ENCODE assay signal across 24 cellular contexts in genomic region chr3:99918720-99919119, GRCh38.
DNase-seq lines count a peak whose midpoint lies in the region; ATAC-seq and TF ChIP-seq lines count a peak whose summit lies in the region.
"Had no signal": no experiment of that assay in that cellular context is flagged by ENCODE, and none has a peak within 500 bp of the region (broad histone marks: within the 10 kb centered on the region; RNA-seq: fewer than 3 reads in every experiment).

No MANE protein-coding gene starts in this region.

- H3K27ac ChIP-seq in heart left ventricle (peak overlapping the region in 9 of 12 donors; percentile 72 to 88 (median 79)), subcutaneous abdominal adipose tissue (ENCODE audit: low read depth, low read length) (peak overlapping the region; percentile 96)
- H3K27ac ChIP-seq: BLaER1 treated with 17β-estradiol and CSF1 and Interleukin-3, amounts not matched to agents 10 nM and 100 nM; HL-60; SJSA1 had no signal

- no peak overlapping the region for H3K4me3 ChIP-seq in heart left ventricle
- H3K4me3 ChIP-seq in cardiac fibroblast (replicated peaks in 1 of 2; ENCODE audit: low read depth in 2 of 2, low read length in 2 of 2), result no peak overlapping the region
- no peak overlapping the region for H3K4me3 ChIP-seq in subcutaneous abdominal adipose tissue (ENCODE audit: low read depth in 1 of 5, low read length in 5 of 5)
- H3K4me3 ChIP-seq: BLaER1 treated with 17β-estradiol and CSF1 and Interleukin-3, amounts not matched to agents 10 nM and 100 nM; SJSA1 had no signal

- H3K9me3 ChIP-seq in heart left ventricle (no peaks in the 10 kb centered on the region), subcutaneous abdominal adipose tissue (ENCODE audit: control insufficient read depth in 5 of 5, low read length in 5 of 5) (no peaks in the 10 kb centered on the region)
- H3K9me3 ChIP-seq: Caco-2, SJSA1 had no signal

- H3K4me1 ChIP-seq in heart left ventricle (peaks cover 0 to 45% (median 28%) of the 10 kb centered on the region in 12 donors), subcutaneous abdominal adipose tissue (ENCODE audit: control insufficient read depth in 5 of 5, insufficient read depth in 5 of 5, low read length in 5 of 5) (peaks cover 12 to 37% (median 34%) of the 10 kb centered on the region in 5 donors)

- no peaks in the 10 kb centered on the region for H3K36me3 ChIP-seq in heart left ventricle
- H3K36me3 ChIP-seq in subcutaneous abdominal adipose tissue (ENCODE audit: control insufficient read depth in 5 of 5, insufficient read depth in 5 of 5, low read length in 5 of 5), result no peaks in the 10 kb centered on the region
- H3K36me3 ChIP-seq: SJSA1 had no signal

- TF ChIP-seq CTCF in heart left ventricle (IDR thresholded peaks at IDR 0.05) (no peak), cardiac fibroblast (IDR thresholded peaks at IDR 0.05; ENCODE audit: low read depth, low read length) (no peak)

- ATAC-seq in heart left ventricle, result no peak
- ATAC-seq in Right ventricle myocardium inferior, result no peak
- ATAC-seq in HG02884 (IDR thresholded peaks at IDR 0.05; ENCODE audit: unreplicated experiment), result no peak
- no peak for ATAC-seq in GM21576 (IDR thresholded peaks at IDR 0.05; ENCODE audit: unreplicated experiment)
- ATAC-seq: HepG2 had no signal

- no peaks in the 10 kb centered on the region for H3K27me3 ChIP-seq in heart left ventricle
- no peaks in the 10 kb centered on the region for H3K27me3 ChIP-seq in subcutaneous abdominal adipose tissue (ENCODE audit: control insufficient read depth in 5 of 5, insufficient read depth in 4 of 5, low read length in 5 of 5)
- H3K27me3 ChIP-seq: BLaER1 treated with 17β-estradiol and CSF1 and Interleukin-3, amounts not matched to agents 10 nM and 100 nM; SJSA1 had no signal

- no peak for TF ChIP-seq POLR2A in heart left ventricle (IDR thresholded peaks at IDR 0.05)

- intact Hi-C loops in heart left ventricle (cut with DNase I) (loop anchor here in 2 of 10 donors (5.0 kb wide), 2 partner anchors 36 to 89 kb away; no protein-coding TSS in a partner anchor), Right ventricle myocardium inferior (cut with DNase I) (no loop called here)

- H3K9ac ChIP-seq in subcutaneous abdominal adipose tissue (ENCODE audit: low read length in 5 of 5), result no peak overlapping the region
- H3K9ac ChIP-seq: BLaER1 treated with 17β-estradiol and CSF1 and Interleukin-3, amounts not matched to agents 10 nM and 100 nM had no signal

- DNase-seq in heart left ventricle (no peak), Right ventricle myocardium inferior (ENCODE audit: missing footprints) (no peak), cardiac fibroblast (ENCODE audit: low read depth in 2 of 2) (peak; percentile 64 to 71), fibroblast of peridontal ligament (ENCODE audit: extremely low read depth) (peak; percentile 51), OCI-M2 (lab: John Stamatoyannopoulos, UW; ENCODE audit: unreplicated experiment) (no peak)
- DNase-seq: 8988T; Caco-2; CD4-positive, alpha-beta memory T cell; DMS 273 treated with DMSO at 0.1 percent for 48 hours; DMS79 treated with DMSO at 0.1 percent for 48 hours; GOT3; HCEC 1CT; KBM-7; NCI-H1092 treated with DMSO at 0.1 percent for 48 hours; NCI-H1436 treated with DMSO at 0.1 percent for 48 hours; NCI-H1930; NCI-H510A treated with DMSO at 0.1 percent for 48 hours had no signal

Comparison
In these comparisons a context has a peak if more than half of its experiments do, and no peak if none do; other contexts are left out.
1. DNase-seq: peak in cardiac fibroblast (2 of 2) and fibroblast of peridontal ligament (single experiment); none in heart left ventricle (0 of 5), Right ventricle myocardium inferior (single experiment) and OCI-M2 (single experiment).